In the genomic region with DNA sequence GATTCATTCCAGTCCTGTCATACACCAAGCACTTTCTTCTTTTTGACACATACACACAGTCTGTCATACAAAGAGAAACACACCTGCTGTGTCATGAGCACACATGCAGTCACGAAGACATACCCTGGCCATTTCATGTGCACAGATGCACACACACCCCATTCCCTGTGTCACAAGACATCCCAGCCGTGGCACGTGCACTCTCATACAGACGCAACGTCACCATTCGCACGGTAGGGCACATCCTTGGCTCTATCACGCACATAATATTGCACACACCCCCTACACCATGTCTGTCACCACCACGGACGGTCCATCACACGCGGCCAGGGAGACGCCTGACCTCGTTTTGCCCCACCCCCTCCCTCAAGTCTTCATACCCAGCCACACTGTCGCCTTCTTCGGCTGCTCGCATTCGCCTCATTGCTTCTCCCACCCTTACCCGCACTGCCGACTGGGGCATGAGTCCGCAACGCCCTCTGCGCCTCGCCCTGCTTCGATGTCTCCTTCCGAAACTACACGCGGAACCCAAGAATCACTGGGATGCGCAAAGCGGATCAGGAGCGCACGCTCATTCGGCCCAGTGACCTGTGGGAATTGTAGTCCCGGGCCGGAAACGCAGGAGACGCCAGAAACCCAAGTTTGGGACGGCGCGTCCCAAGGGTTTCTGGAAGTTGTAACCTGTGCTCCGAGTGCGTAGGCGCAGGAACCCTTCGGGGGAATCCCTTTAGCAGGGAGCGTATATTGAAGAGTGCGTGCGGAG, we compare ENCODE assay signal across 8 cellular contexts. TPM values are rescaled to one million over a fixed set of nuclear protein-coding genes. Genes with fewer than 3 reads are reported as not detected.
A peak's percentile ranks its signal among the peaks of the same experiment; 100 is the strongest.
DNase-seq lines count a peak whose midpoint lies in the region; ATAC-seq and TF ChIP-seq lines count a peak whose summit lies in the region.

No MANE protein-coding gene starts in this region.

- no peak overlapping the region for H3K4me2 ChIP-seq in OCI-LY7 (ENCODE audit: low read length)

- BruUV-seq in OCI-LY7 (replicated peaks; lab: Mats Ljungman, UMichigan): no TSS peak

- DNase-seq in activated naive CD8-positive, alpha-beta T cell treated with anti-CD3 and anti-CD28 coated beads, Interleukin-2, amount 50 U/mL, for 24 hours: peak; percentile 23
- DNase-seq in left ventricle myocardium superior (peak; percentile 71), OCI-LY7 (ENCODE audit: low spot score) (no peak), NCI-H2107 (lab: John Stamatoyannopoulos, UW) (no peak)

- H3K79me2 ChIP-seq in OCI-LY7 (ENCODE audit: insufficient read depth, low read depth, low read length): no peaks in the 10 kb centered on the region

- no peak for TF ChIP-seq CTCF in OCI-LY7 (conservative IDR thresholded peaks at IDR 0.05; ENCODE audit: low read length)

- ATAC-seq in activated naive CD8-positive, alpha-beta T cell treated with anti-CD3 and anti-CD28 coated beads, Interleukin-2, amount 50 U/mL, for 24 hours: peak; percentile 40
- peak; percentile 90 for ATAC-seq in left ventricle myocardium superior
- no peak for ATAC-seq in GM21529 (IDR thresholded peaks at IDR 0.05; ENCODE audit: unreplicated experiment)
- ATAC-seq in HG02970 (IDR thresholded peaks at IDR 0.05; ENCODE audit: low FRiP score, unreplicated experiment): no peak

- H3K9me2 ChIP-seq in OCI-LY7 (ENCODE audit: insufficient read depth, low read length): no peaks in the 10 kb centered on the region

- H3K9me3 ChIP-seq in HUES6 (ENCODE audit: control insufficient read depth, insufficient read depth, low read depth, low read length) (no peaks in the 10 kb centered on the region; the same call in 1 of the 2 replicates), OCI-LY7 (ENCODE audit: low read length) (no peaks in the 10 kb centered on the region)

- no peaks in the 10 kb centered on the region for H4K20me1 ChIP-seq in OCI-LY7 (ENCODE audit: insufficient read depth, low read length)

- intact Hi-C loops in left ventricle myocardium superior (cut with micrococcal nuclease): no loop called here
- intact Hi-C loops in OCI-LY7 (cut with micrococcal nuclease; ENCODE audit: unreplicated experiment): no loop called here

- POLR2A ChIA-PET in OCI-LY7 (lab: Charles Lee): interaction anchor here (0.6 kb wide), 1 partner anchor 392 kb away, joined by 3 read pairs; a partner anchor contains a TSS

- no peaks in the 10 kb centered on the region for H3K4me1 ChIP-seq in HUES6 (ENCODE audit: control insufficient read depth, insufficient read depth, low read length)
- no peaks in the 10 kb centered on the region for H3K4me1 ChIP-seq in OCI-LY7 (ENCODE audit: insufficient read depth, low read length, poor library complexity, severe bottlenecking)

- H3K36me3 Mint-ChIP-seq in activated naive CD8-positive, alpha-beta T cell treated with anti-CD3 and anti-CD28 coated beads, Interleukin-2, amount 50 U/mL, for 24 hours (ENCODE audit: low read depth): peaks cover 8% of the 10 kb centered on the region

- H3K36me3 ChIP-seq in HUES6 (ENCODE audit: control insufficient read depth, insufficient read depth, low read length): no peaks in the 10 kb centered on the region
- H3K36me3 ChIP-seq in OCI-LY7 (ENCODE audit: insufficient read depth, low read length): no peaks in the 10 kb centered on the region

- peaks cover 10% of the 10 kb centered on the region for H3K9me3 Mint-ChIP-seq in activated naive CD8-positive, alpha-beta T cell treated with anti-CD3 and anti-CD28 coated beads, Interleukin-2, amount 50 U/mL, for 24 hours

- CTCF ChIA-PET in OCI-LY7 (lab: Charles Lee; ENCODE audit: unreplicated experiment): no interaction called here

- H2AFZ ChIP-seq in OCI-LY7 (ENCODE audit: low read length): no peak overlapping the region

- H3K27me3 Mint-ChIP-seq in activated naive CD8-positive, alpha-beta T cell treated with anti-CD3 and anti-CD28 coated beads, Interleukin-2, amount 50 U/mL, for 24 hours: peaks cover 36% of the 10 kb centered on the region

- H3K4me1 Mint-ChIP-seq in activated naive CD8-positive, alpha-beta T cell treated with anti-CD3 and anti-CD28 coated beads, Interleukin-2, amount 50 U/mL, for 24 hours: peaks cover 9% of the 10 kb centered on the region

- H3K27ac ChIP-seq in HUES6 (ENCODE audit: low read depth, low read length) (no peak overlapping the region), skin epidermis (no peak overlapping the region), OCI-LY7 (ENCODE audit: low read depth, low read length, poor library complexity, severe bottlenecking) (no peak overlapping the region)

- peaks cover 20% of the 10 kb centered on the region for H3K27me3 ChIP-seq in HUES6 (ENCODE audit: control insufficient read depth, insufficient read depth, low read length)

- H3K4me3 ChIP-seq in HUES6 (ENCODE audit: low read depth, low read length) (peak overlapping the region; percentile 45; the same call in 1 of the 2 replicates), skin epidermis (peak overlapping the region in 6 of 7 experiments; percentile 2 to 33 (median 20)), OCI-LY7 (ENCODE audit: low read depth, low read length, poor library complexity, severe bottlenecking) (no peak overlapping the region)

- H3K4me3 Mint-ChIP-seq in activated naive CD8-positive, alpha-beta T cell treated with anti-CD3 and anti-CD28 coated beads, Interleukin-2, amount 50 U/mL, for 24 hours: peak overlapping the region; percentile 77

- H3K27ac Mint-ChIP-seq in activated naive CD8-positive, alpha-beta T cell treated with anti-CD3 and anti-CD28 coated beads, Interleukin-2, amount 50 U/mL, for 24 hours: no peak overlapping the region

- H3K9ac ChIP-seq in HUES6 (ENCODE audit: low read length): no peak overlapping the region

RNA-seq across cellular contexts. Expression of a gene that starts 6.8 kb away (rescaled TPM):
- 11.0 TPM for total RNA-seq in left ventricle myocardium superior
- total RNA-seq in OCI-LY7 (2014; rRNA removed; shearing (Covaris generic)): 4.3 and 4.8 TPM in 2 replicates
- total RNA-seq in OCI-LY7 (2022): 1.9 and 2.8 TPM in 2 replicates

RNA-seq across cellular contexts. Expression of a gene that starts 18.0 kb away (rescaled TPM):
- total RNA-seq in left ventricle myocardium superior (0.89 TPM), OCI-LY7 (2022) (not detected in 2 replicates)
- not detected in 2 replicates for total RNA-seq in OCI-LY7 (2014; rRNA removed; shearing (Covaris generic))

RNA-seq across cellular contexts. Expression of a gene that starts 39.5 kb away (rescaled TPM):
- total RNA-seq in left ventricle myocardium superior (0.50 TPM), OCI-LY7 (2022) (39.3 and 40.0 TPM in 2 replicates)
- 31.3 and 39.7 TPM in 2 replicates for total RNA-seq in OCI-LY7 (2014; rRNA removed; shearing (Covaris generic))

Comparison
In these comparisons a context has a peak if more than half of its experiments do, and no peak if none do; other contexts are left out.
1. ATAC-seq: peak in activated naive CD8-positive, alpha-beta T cell treated with anti-CD3 and anti-CD28 coated beads, Interleukin-2, amount 50 U/mL, for 24 hours (single experiment) and left ventricle myocardium superior (single experiment); none in GM21529 (single experiment) and HG02970 (single experiment).
2. DNase-seq: peak in activated naive CD8-positive, alpha-beta T cell treated with anti-CD3 and anti-CD28 coated beads, Interleukin-2, amount 50 U/mL, for 24 hours (single experiment) and left ventricle myocardium superior (single experiment); none in OCI-LY7 (single experiment) and NCI-H2107 (single experiment).
3. RNA of a gene that starts 39.5 kb away (total RNA-seq): 31.3 to 40.0 TPM in OCI-LY7; 0.50 TPM in left ventricle myocardium superior (single experiment); every median in the first group is over 10 times any median in the second.